Comparison of ENCODE assay signal across 11 cellular contexts in genomic region chr10:95245425-95246055, GRCh38. TPM values are rescaled to one million over a fixed set of nuclear protein-coding genes. Genes with fewer than 3 reads are reported as not detected.
DNase-seq lines count a peak whose midpoint lies in the region; ATAC-seq and TF ChIP-seq lines count a peak whose summit lies in the region.
"Had no signal": no experiment of that assay in that cellular context is flagged by ENCODE, and none has a peak within 500 bp of the region (broad histone marks: within the 10 kb centered on the region; RNA-seq: fewer than 3 reads in every experiment).

No MANE protein-coding gene starts in this region.

- TF ChIP-seq CTCF in AG04450 (IDR thresholded peaks at IDR 0.05; ENCODE audit: low read depth, low read length), result no peak

- in situ Hi-C loops in G401 (cut with HindIII; ENCODE audit: low sequenced_read_pairs), result no loop called here

- ATAC-seq in GM19035 (IDR thresholded peaks at IDR 0.05; ENCODE audit: unreplicated experiment) (peak; percentile 87), HG02759 (IDR thresholded peaks at IDR 0.05; ENCODE audit: unreplicated experiment) (peak; percentile 86), HG03571 (IDR thresholded peaks at IDR 0.05; ENCODE audit: unreplicated experiment) (peak; percentile 84)

- H3K27ac ChIP-seq in AG04450 (ENCODE audit: low read depth, low read length), result peak overlapping the region; percentile 93

- H3K27me3 ChIP-seq in AG04450 (ENCODE audit: control insufficient read depth, insufficient read depth, low read length), result no peaks in the 10 kb centered on the region

- H3K9me3 ChIP-seq in AG04450 (ENCODE audit: control insufficient read depth, insufficient read depth, low read length), result no peaks in the 10 kb centered on the region

- DNase-seq in AG04450 (ENCODE audit: low read depth, low spot score) (no peak), AML-193 (lab: John Stamatoyannopoulos, UW) (no peak), AG20443 (ENCODE audit: low spot score) (no peak), G401 (ENCODE audit: low spot score) (no peak), NCI-H82 treated with DMSO at 0.1 percent for 48 hours (lab: John Stamatoyannopoulos, UW; ENCODE audit: unreplicated experiment) (no peak)
- DNase-seq: SHP77 had no signal

- no peak overlapping the region for H3K4me3 ChIP-seq in AG04450 (ENCODE audit: low read depth, low read length)

- CTCF ChIA-PET in AG04450 (lab: Charles Lee), result interaction anchor here (0.6 to 18.8 kb wide), 27 partner anchors 9 to 448 kb away, joined by 3 to 507 read pairs (median 6); partner anchors contain the start of gene TCTN3

- POLR2A ChIA-PET in AG04450 (lab: Yijun Ruan, JAX), result interaction anchor here (0.9 to 1.9 kb wide), 2 partner anchors 31 to 117 kb away, joined by 6 read pairs; no protein-coding TSS in a partner anchor

RNA-seq across cellular contexts. Expression of gene PDLIM1, which starts 45.3 kb away (rescaled TPM):
- 255 and 334 TPM in 2 replicates for polyA plus RNA-seq in AG04450 (2011; rRNA removed)
- polyA minus RNA-seq in AG04450 (2011; rRNA and poly(A)+ RNA removed), result 269 and 320 TPM in 2 replicates
- not detected in 2 replicates for total RNA-seq in G401 (2014; rRNA removed; shearing (Covaris generic))

RNA-seq across cellular contexts. Expression of gene ACSM6, which starts 51.5 kb away (rescaled TPM):
- polyA plus RNA-seq in AG04450 (2011; rRNA removed), result not detected in 2 replicates
- not detected in 2 replicates for polyA minus RNA-seq in AG04450 (2011; rRNA and poly(A)+ RNA removed)
- not detected in 2 replicates for total RNA-seq in G401 (2014; rRNA removed; shearing (Covaris generic))
- total RNA-seq: dermis microvascular lymphatic vessel endothelial cell, pulmonary artery endothelial cell had no signal
